ENCODE assay signal across 8 cellular contexts in the genomic region with DNA sequence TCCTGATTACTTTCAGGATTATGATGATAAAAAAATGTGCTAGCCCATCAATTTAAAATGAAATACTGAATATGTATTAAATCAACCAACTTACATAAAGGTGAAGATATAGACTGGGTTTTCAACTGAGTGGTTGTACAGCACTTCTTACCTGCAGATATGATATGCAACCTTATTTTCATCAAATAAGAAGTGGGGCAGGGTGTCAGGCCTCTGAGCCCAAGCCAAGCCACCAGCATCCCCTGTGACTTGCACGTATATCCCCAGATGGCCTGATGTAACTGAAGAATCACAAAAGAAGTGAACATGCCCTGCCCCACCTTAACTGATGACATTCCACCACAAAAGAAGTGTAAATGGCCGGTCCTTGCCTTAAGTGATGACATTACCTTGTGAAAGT.
DNase-seq lines count a peak whose midpoint lies in the region; ATAC-seq and TF ChIP-seq lines count a peak whose summit lies in the region.
"Not testable (repeated sequence)": the region's sequence is repeated elsewhere in the genome, so short reads cannot be mapped to it uniquely, and the experiment has no call there.

No MANE protein-coding gene starts in this region.

- not testable (repeated sequence) for H3K23me2 ChIP-seq in H9 (ENCODE audit: insufficient read length, low read depth, low read length, poor library complexity, severe bottlenecking)

- not testable (repeated sequence) for H3K23ac ChIP-seq in H9 (ENCODE audit: insufficient read length, low read depth, low read length); mesenchymal stem cell (ENCODE audit: low read length in 2 of 2)

- peak overlapping the region in 2 of 3 experiments; percentile 65 to 74; a peak in 3 of 7 replicates for H3K27ac Mint-ChIP-seq in H9
- not testable (repeated sequence) for H3K27ac Mint-ChIP-seq in chondrocyte (ENCODE audit: unreplicated experiment)
- H3K27ac Mint-ChIP-seq in osteocyte (ENCODE audit: unreplicated experiment), result peak overlapping the region; percentile 84

- not testable (repeated sequence) for H3K4me2 ChIP-seq in H9 (ENCODE audit: insufficient read depth, insufficient read length, low read length); mesenchymal stem cell (ENCODE audit: low read length, poor library complexity, severe bottlenecking)

- not testable (repeated sequence) for H2BK120ac ChIP-seq in H9 (ENCODE audit: low read depth, low read length, poor library complexity, severe bottlenecking); mesenchymal stem cell (ENCODE audit: low read depth, low read length)

- H3K14ac ChIP-seq in H9 (ENCODE audit: insufficient read depth, low read length); mesenchymal stem cell (ENCODE audit: low read length in 2 of 2): not testable (repeated sequence)

- not testable (repeated sequence) for H4K91ac ChIP-seq in H9 (ENCODE audit: insufficient read length, low read depth, low read length); mesenchymal stem cell (ENCODE audit: low read length)

- H3K18ac ChIP-seq in H9 (ENCODE audit: insufficient read length, low read depth, low read length); mesenchymal stem cell (ENCODE audit: low read depth in 1 of 2, low read length in 2 of 2): not testable (repeated sequence)

- not testable (repeated sequence) for H3K27me3 Mint-ChIP-seq in H9 (ENCODE audit: low read depth); chondrocyte (ENCODE audit: low read depth); osteocyte (ENCODE audit: unreplicated experiment)

- H3K27ac ChIP-seq in ACC112 (ENCODE audit: low read depth, low read length) (peak overlapping the region; percentile 84), SJSA1 (peak overlapping the region; percentile 98), foreskin keratinocyte (peak overlapping the region; percentile 88), mesenchymal stem cell (ENCODE audit: low read length, poor library complexity, severe bottlenecking) (peak overlapping the region; percentile 10)
- H3K27ac ChIP-seq in H9 (ENCODE audit: insufficient read length, low read depth, low read length), result not testable (repeated sequence)

- H4K8ac ChIP-seq in H9 (replicated peaks; ENCODE audit: insufficient read length, low read depth, low read length); mesenchymal stem cell (ENCODE audit: low read length): not testable (repeated sequence)

- WGBS in H9 (ENCODE audit: extremely low coverage, insufficient read length, low lambda C conversion rate), result no CpG with 5 or more reads among the region's 2 CpGs
- 42% methylated on average over 2 of the region's 2 CpGs for WGBS in mesenchymal stem cell

- H2BK12ac ChIP-seq in H9 (ENCODE audit: insufficient read length, low read depth, low read length); mesenchymal stem cell (ENCODE audit: low read length in 2 of 2): not testable (repeated sequence)

- H3K4me3 Mint-ChIP-seq in H9 (peak overlapping the region; percentile 38 to 64; a peak in 2 of 5 replicates), chondrocyte (ENCODE audit: unreplicated experiment) (peak overlapping the region; percentile 57)
- H3K4me3 Mint-ChIP-seq in osteocyte (ENCODE audit: unreplicated experiment), result not testable (repeated sequence)

- H3K4ac ChIP-seq in H9 (ENCODE audit: low read depth, low read length); mesenchymal stem cell (ENCODE audit: low read depth in 1 of 2, low read length in 2 of 2): not testable (repeated sequence)

- H4K20me1 ChIP-seq in H9 (ENCODE audit: control insufficient read depth, insufficient read depth, insufficient read length), result not testable (repeated sequence)

- H3K4me1 Mint-ChIP-seq in H9, result peaks cover 39 to 48% of the 10 kb centered on the region in 2 experiments
- H3K4me1 Mint-ChIP-seq in chondrocyte (ENCODE audit: low read depth), result peaks cover 28% of the 10 kb centered on the region
- H3K4me1 Mint-ChIP-seq in osteocyte (ENCODE audit: unreplicated experiment), result peaks cover 41% of the 10 kb centered on the region

- not testable (repeated sequence) for H2BK20ac ChIP-seq in H9 (ENCODE audit: low read depth, low read length, poor library complexity, severe bottlenecking)

- H3K79me1 ChIP-seq in H9 (ENCODE audit: insufficient read depth, low read depth, low read length, poor library complexity, severe bottlenecking); mesenchymal stem cell (replicated peaks; ENCODE audit: low read length, poor library complexity, severe bottlenecking): not testable (repeated sequence)

- H2AFZ ChIP-seq in ACC112 (ENCODE audit: low read length, unreplicated experiment), result peak overlapping the region; percentile 35
- H2AFZ ChIP-seq in H9 (ENCODE audit: low read length); mesenchymal stem cell (ENCODE audit: low read depth, low read length): not testable (repeated sequence)

- not testable (repeated sequence) for H3K9me3 ChIP-seq in H9 (ENCODE audit: control insufficient read depth, low read depth, low read length); SJSA1 (replicated peaks); mesenchymal stem cell (ENCODE audit: control insufficient read depth, low read length)

- DNase-seq in H9, result peak; percentile 55
- peak; percentile 24 for DNase-seq in LoVo (ENCODE audit: low spot score)
- DNase-seq in SJSA1 (ENCODE audit: low read depth in 1 of 2, low spot score in 2 of 2); chondrocyte (ENCODE audit: low spot score); foreskin keratinocyte; mesenchymal stem cell; osteocyte (ENCODE audit: extremely low spot score, unreplicated experiment): not testable (repeated sequence)

- not testable (repeated sequence) for H3K36me3 ChIP-seq in ACC112 (ENCODE audit: insufficient read depth, low read length); SJSA1; mesenchymal stem cell (ENCODE audit: control insufficient read depth in 1 of 2, insufficient read depth in 2 of 2, low read depth in 1 of 2, low read length in 2 of 2)

- not testable (repeated sequence) for H4K5ac ChIP-seq in H9 (ENCODE audit: insufficient read length, low read depth, low read length)

- H3K56ac ChIP-seq in H9 (ENCODE audit: insufficient read length, low read depth, low read length), result not testable (repeated sequence)

- not testable (repeated sequence) for H3T11ph ChIP-seq in H9 (ENCODE audit: low read length)

- not testable (repeated sequence) for H3K9ac ChIP-seq in H9 (ENCODE audit: extremely low read depth, insufficient read length, low read length)
- peak overlapping the region; percentile 89 for H3K9ac ChIP-seq in mesenchymal stem cell (ENCODE audit: low read length)

- not testable (repeated sequence) for H2BK5ac ChIP-seq in H9 (ENCODE audit: insufficient read length, low read length); mesenchymal stem cell (ENCODE audit: low read depth, low read length, poor library complexity, severe bottlenecking)

- H3K36me3 Mint-ChIP-seq in H9 (ENCODE audit: insufficient read depth in 1 of 3, low read depth in 3 of 3), result peaks cover 24 to 28% (median 25%) of the 10 kb centered on the region in 3 experiments
- not testable (repeated sequence) for H3K36me3 Mint-ChIP-seq in chondrocyte (ENCODE audit: low read depth); osteocyte (ENCODE audit: unreplicated experiment)

- not testable (repeated sequence) for ATAC-seq in foreskin keratinocyte

- H3K79me2 ChIP-seq in ACC112 (ENCODE audit: control insufficient read depth, insufficient read depth, low read length, unreplicated experiment); H9 (ENCODE audit: insufficient read depth, low read length): not testable (repeated sequence)

- H3K9me3 Mint-ChIP-seq in H9, result peaks cover 8 to 22% of the 10 kb centered on the region in 2 experiments
- H3K9me3 Mint-ChIP-seq in chondrocyte (ENCODE audit: low read depth); osteocyte (ENCODE audit: unreplicated experiment): not testable (repeated sequence)

- H2BK15ac ChIP-seq in H9 (ENCODE audit: low read depth, low read length); mesenchymal stem cell (ENCODE audit: low read depth, poor library complexity, severe bottlenecking): not testable (repeated sequence)

- not testable (repeated sequence) for H3K27me3 ChIP-seq in ACC112 (ENCODE audit: insufficient read depth, low read length); H9 (ENCODE audit: insufficient read depth, low read length); SJSA1 (replicated peaks); foreskin keratinocyte; mesenchymal stem cell (ENCODE audit: control insufficient read depth in 1 of 2, insufficient read depth in 1 of 2, low read length in 2 of 2)

- not testable (repeated sequence) for H2AK5ac ChIP-seq in H9 (ENCODE audit: insufficient read length, low read length); mesenchymal stem cell (ENCODE audit: low read length, severe bottlenecking)

- TF ChIP-seq CTCF in H9 (conservative IDR thresholded peaks at IDR 0.05); chondrocyte (IDR thresholded peaks at IDR 0.05); foreskin keratinocyte (conservative IDR thresholded peaks at IDR 0.05); osteocyte (IDR thresholded peaks at IDR 0.05): not testable (repeated sequence)

- H3K4me3 ChIP-seq in ACC112 (ENCODE audit: low read depth, low read length); SJSA1; mesenchymal stem cell (ENCODE audit: insufficient read depth in 1 of 2, low read depth in 1 of 2, low read length in 2 of 2): not testable (repeated sequence)

- peaks cover 40% of the 10 kb centered on the region for H3K4me1 ChIP-seq in ACC112 (ENCODE audit: control insufficient read depth, insufficient read depth, low read length, unreplicated experiment)
- not testable (repeated sequence) for H3K4me1 ChIP-seq in H9 (ENCODE audit: insufficient read depth, low read length); mesenchymal stem cell (ENCODE audit: control insufficient read depth, insufficient read depth, low read depth, low read length)
- peaks cover 47% of the 10 kb centered on the region for H3K4me1 ChIP-seq in SJSA1 (replicated peaks)
- peaks cover 44% of the 10 kb centered on the region for H3K4me1 ChIP-seq in foreskin keratinocyte
